In the genomic region with DNA sequence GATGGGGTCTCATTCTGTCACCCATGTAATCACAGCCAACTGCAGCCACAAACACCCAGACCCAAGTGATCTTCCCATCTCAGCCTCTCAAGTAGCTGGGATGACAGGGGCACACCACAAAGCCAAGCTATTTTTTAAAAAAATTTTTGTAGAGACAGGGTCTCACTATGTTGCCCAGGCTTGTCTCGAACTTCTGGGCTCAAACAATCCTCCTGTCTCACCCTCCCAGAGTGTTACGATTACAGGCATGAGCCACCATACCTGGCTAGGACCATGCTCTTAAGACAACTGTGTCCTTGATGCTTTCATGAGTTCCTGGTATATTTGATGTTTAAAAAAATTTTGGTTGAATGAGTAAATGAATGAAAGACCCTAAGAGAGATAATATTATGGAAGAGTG, we compare ENCODE assay signal across 17 cellular contexts. TPM values are rescaled to one million over a fixed set of nuclear protein-coding genes. Genes with fewer than 3 reads are reported as not detected.
A peak's percentile ranks its signal among the peaks of the same experiment; 100 is the strongest.
DNase-seq lines count a peak whose midpoint lies in the region; ATAC-seq and TF ChIP-seq lines count a peak whose summit lies in the region.
"Had no signal": no experiment of that assay in that cellular context is flagged by ENCODE, and none has a peak within 500 bp of the region (broad histone marks: within the 10 kb centered on the region; RNA-seq: fewer than 3 reads in every experiment).

No MANE protein-coding gene starts in this region.

- intact Hi-C loops in heart right ventricle (cut with DNase I) (loop anchor here in 1 of 10 donors (5.0 kb wide), 1 partner anchor 61 kb away; no protein-coding TSS in a partner anchor), left cardiac atrium (cut with DNase I) (loop anchor here in 1 of 2 donors (2.0 to 5.0 kb wide), 2 partner anchors 35 to 61 kb away; no protein-coding TSS in a partner anchor)

- H3K4me1 ChIP-seq in heart right ventricle: peaks cover 0 to 23% (median 6%) of the 10 kb centered on the region in 9 donors
- H3K4me1 ChIP-seq in RWPE2 (ENCODE audit: insufficient read depth, poor library complexity, severe bottlenecking): peaks cover 25% of the 10 kb centered on the region
- H3K4me1 ChIP-seq in osteoblast (ENCODE audit: insufficient read depth, low read length): peaks cover 18% of the 10 kb centered on the region
- H3K4me1 ChIP-seq: BE2C, HAP-1 had no signal

- H3K36me3 ChIP-seq in heart right ventricle (no peaks in the 10 kb centered on the region), RWPE2 (ENCODE audit: low read depth) (no peaks in the 10 kb centered on the region), osteoblast (ENCODE audit: insufficient read depth, low read length) (no peaks in the 10 kb centered on the region)
- H3K36me3 ChIP-seq: BE2C, HAP-1 had no signal

- H3K4me2 ChIP-seq in osteoblast (ENCODE audit: insufficient read depth, low read length): no peak overlapping the region

- H4K20me1 ChIP-seq in osteoblast (ENCODE audit: insufficient read depth, low read length): no peaks in the 10 kb centered on the region

- DNase-seq in heart right ventricle (no peak), left cardiac atrium (no peak), RWPE2 (ENCODE audit: low spot score) (no peak), epithelial cell of prostate (ENCODE audit: low read depth, low spot score) (no peak), osteoblast (ENCODE audit: insufficient read length, low spot score, missing footprints) (no peak), DMS153 treated with DMSO at 0.1 percent for 48 hours (lab: John Stamatoyannopoulos, UW; ENCODE audit: unreplicated experiment) (no peak), NCI-H187 treated with DMSO at 0.1 percent for 48 hours (lab: John Stamatoyannopoulos, UW) (no peak)
- DNase-seq: ACHN; CD4-positive, alpha-beta memory T cell; GF-D8; NCI-H146; NCI-H446 treated with DMSO at 0.1 percent for 48 hours; NCI-H774 had no signal

- H3K27me3 ChIP-seq in heart right ventricle (no peaks in the 10 kb centered on the region), RWPE2 (ENCODE audit: insufficient read depth, poor library complexity, severe bottlenecking) (no peaks in the 10 kb centered on the region), osteoblast (ENCODE audit: insufficient read depth, low read length) (no peaks in the 10 kb centered on the region)
- H3K27me3 ChIP-seq: BE2C had no signal

- H3K27ac ChIP-seq in heart right ventricle (peak overlapping the region in 7 of 10 donors; percentile 5 to 78 (median 55)), RWPE2 (ENCODE audit: poor library complexity, severe bottlenecking) (peak overlapping the region; percentile 54), epithelial cell of prostate (peak overlapping the region; percentile 89), osteoblast (ENCODE audit: low read depth, low read length) (peak overlapping the region; percentile 93)

- TF ChIP-seq CTCF in heart right ventricle (IDR thresholded peaks at IDR 0.05) (no peak), RWPE2 (IDR thresholded peaks at IDR 0.05; ENCODE audit: poor library complexity, severe bottlenecking) (no peak), osteoblast (IDR thresholded peaks at IDR 0.05; ENCODE audit: extremely low read depth, low read depth, low read length) (no peak)

- no peak overlapping the region for H2AFZ ChIP-seq in osteoblast (ENCODE audit: low read length)

- H3K4me3 ChIP-seq in heart right ventricle: no peak overlapping the region
- H3K4me3 ChIP-seq in RWPE2 (ENCODE audit: severe bottlenecking): no peak overlapping the region
- H3K4me3 ChIP-seq in osteoblast (ENCODE audit: insufficient read depth, low read length): no peak overlapping the region
- H3K4me3 ChIP-seq: HAP-1 had no signal

- no peaks in the 10 kb centered on the region for H3K9me3 ChIP-seq in heart right ventricle
- H3K9me3 ChIP-seq in RWPE2 (ENCODE audit: severe bottlenecking): peaks cover 4% of the 10 kb centered on the region
- no peaks in the 10 kb centered on the region for H3K9me3 ChIP-seq in osteoblast (ENCODE audit: low read depth, low read length)
- H3K9me3 ChIP-seq: BE2C, HAP-1 had no signal

- no peaks in the 10 kb centered on the region for H3K79me2 ChIP-seq in osteoblast (ENCODE audit: insufficient read depth, low read length)

- WGBS in heart right ventricle, 2 donors: 89 to 90% methylated on average over 2 of the region's 2 CpGs

- ATAC-seq in heart right ventricle (peak in 1 of 8 donors; percentile 31), left cardiac atrium (no peak), RWPE2 (ENCODE audit: low read depth) (no peak), HG02623 (IDR thresholded peaks at IDR 0.05; ENCODE audit: unreplicated experiment) (no peak)

RNA-seq across cellular contexts. Expression of a gene that starts 19.4 kb away (rescaled TPM):
- total RNA-seq in heart right ventricle (under 1 TPM in 3 of 10 donors, not detected in 7; 0.05 to 0.23 (median 0.06) TPM), left cardiac atrium (1 to 10 TPM in 1 of 2 donors, under 1 TPM in 1; 0.37 to 1.1 TPM), osteoblast (under 0.01 TPM in 1 of 2 replicates, not detected in the other)
- polyA plus RNA-seq in heart right ventricle: under 1 TPM; 0.01 to 0.07 TPM
- total RNA-seq: CD4-positive, alpha-beta memory T cell; HT1080 had no signal
- polyA plus RNA-seq: CD4-positive, alpha-beta memory T cell had no signal

RNA-seq across cellular contexts. Expression of a gene that starts 57.7 kb away (rescaled TPM):
- total RNA-seq in heart right ventricle: 10 to 100 TPM in 1 of 10 donors, 1 to 10 TPM in 5, under 1 TPM in 4; 0.17 to 10.4 (median 1.5) TPM
- 10 to 100 TPM in 1 of 2 donors, under 1 TPM in 1; 0.73 to 10.4 TPM for polyA plus RNA-seq in heart right ventricle
- 10 to 100 TPM; 47.6 to 76.9 TPM for total RNA-seq in left cardiac atrium
- total RNA-seq in osteoblast: not detected in 2 replicates
- polyA plus RNA-seq: CD4-positive, alpha-beta memory T cell had no signal

Comparison
In these comparisons a context has a peak if more than half of its experiments do, and no peak if none do; other contexts are left out.
1. RNA of a gene that starts 57.7 kb away (total RNA-seq): 47.6 to 76.9 TPM in left cardiac atrium; 0.17 to 10.4 TPM in heart right ventricle and not detected in osteoblast; every median in the first group is over 4 times any median in the second.
2. Peak in every context shown above with its lines, with median percentiles within 50 percentile points of each other: H3K27ac ChIP-seq.